ENCODE assay signal across 30 cellular contexts in genomic region chr1:36555041-36555440, GRCh38.
"Had no signal": no experiment of that assay in that cellular context is flagged by ENCODE, and none has a peak within 500 bp of the region (broad histone marks: within the 10 kb centered on the region; RNA-seq: fewer than 3 reads in every experiment).

No MANE protein-coding gene starts in this region.

- ATAC-seq: activated CD8-positive, alpha-beta memory T cell treated with anti-CD3 and anti-CD28 coated beads, Interleukin-2, amount 10 ng/mL, durations not matched to agents 7 days and 5 days; activated naive CD4-positive, alpha-beta T cell treated with anti-CD3 and anti-CD28 coated beads, Interleukin-2, amount 50 U/mL, for 72 hours; activated T-cell treated with anti-CD3 and anti-CD28 coated beads, Interleukin-2, amount 50 U/mL, for 72 hours; activated T-helper 17 cell treated with anti-CD3 and anti-CD28 coated beads, Interleukin-2, amount 50 U/mL, for 72 hours had no signal

- DNase-seq: activated CD4-positive, alpha-beta memory T cell treated with anti-CD3 and anti-CD28 coated beads, Interleukin-2, amount 10 ng/mL, durations not matched to agents 7 days and 5 days; activated CD4-positive, alpha-beta T cell treated with anti-CD3 and anti-CD28 coated beads for 1 hour; activated CD4-positive, alpha-beta T cell treated with anti-CD3 and anti-CD28 coated beads for 48 hours; activated CD4-positive, CD25-positive, alpha-beta regulatory T cell; activated CD8-positive, alpha-beta memory T cell treated with anti-CD3 and anti-CD28 coated beads for 24 hours; activated CD8-positive, alpha-beta memory T cell treated with anti-CD3 and anti-CD28 coated beads, Interleukin-2, amount 10 ng/mL, durations not matched to agents 7 days and 5 days; activated gamma-delta T cell treated with Interleukin-2 at 50 U/mL for 16 hours; activated naive CD4-positive, alpha-beta T cell treated with anti-CD3 and anti-CD28 coated beads for 36 hours; activated T-cell treated with anti-CD3 and anti-CD28 coated beads, Interleukin-2, amount 50 U/mL, for 1 hour; activated T-cell treated with anti-CD3 and anti-CD28 coated beads, Interleukin-2, amount 50 U/mL, for 72 hours; amniotic stem cell; aorta; brain microvascular endothelial cell; Karpas-422; KBM-7; NCI-H1105; NCI-H1417 treated with DMSO at 0.1 percent for 48 hours; NCI-H1694; NCI-H1930; NCI-H2081 treated with DMSO at 0.1 percent for 48 hours; NCI-H226; NCI-H524 treated with DMSO at 0.1 percent for 48 hours; SHP77; SJCRH30; T1000; WERI-Rb-1 had no signal

- H3K9me3 Mint-ChIP-seq: activated CD4-positive, alpha-beta memory T cell treated with anti-CD3 and anti-CD28 coated beads, Interleukin-2, amount 10 ng/mL, durations not matched to agents 7 days and 5 days; activated naive CD4-positive, alpha-beta T cell treated with anti-CD3 and anti-CD28 coated beads for 36 hours; activated naive CD4-positive, alpha-beta T cell treated with anti-CD3 and anti-CD28 coated beads, Interleukin-2, amount 50 U/mL, for 72 hours; activated T-cell treated with anti-CD3 and anti-CD28 coated beads, Interleukin-2, amount 50 U/mL, for 72 hours; activated T-helper 17 cell treated with anti-CD3 and anti-CD28 coated beads, Interleukin-2, amount 50 U/mL, for 72 hours; IgD-negative memory B cell had no signal

- H3K27ac ChIP-seq: brain microvascular endothelial cell, SJCRH30, SK-N-MC, WERI-Rb-1 had no signal

- H3K27ac Mint-ChIP-seq: activated CD4-positive, alpha-beta memory T cell treated with anti-CD3 and anti-CD28 coated beads, Interleukin-2, amount 10 ng/mL, durations not matched to agents 7 days and 5 days; activated CD8-positive, alpha-beta memory T cell treated with anti-CD3 and anti-CD28 coated beads, Interleukin-2, amount 10 ng/mL, durations not matched to agents 7 days and 5 days; activated naive CD4-positive, alpha-beta T cell treated with anti-CD3 and anti-CD28 coated beads for 36 hours; activated naive CD4-positive, alpha-beta T cell treated with anti-CD3 and anti-CD28 coated beads, Interleukin-2, amount 50 U/mL, for 72 hours; activated T-cell treated with anti-CD3 and anti-CD28 coated beads, Interleukin-2, amount 50 U/mL, for 72 hours; activated T-helper 17 cell treated with anti-CD3 and anti-CD28 coated beads, Interleukin-2, amount 50 U/mL, for 72 hours had no signal

- H3K4me3 Mint-ChIP-seq: activated CD4-positive, alpha-beta memory T cell treated with anti-CD3 and anti-CD28 coated beads, Interleukin-2, amount 10 ng/mL, durations not matched to agents 7 days and 5 days; activated CD8-positive, alpha-beta memory T cell treated with anti-CD3 and anti-CD28 coated beads, Interleukin-2, amount 10 ng/mL, durations not matched to agents 7 days and 5 days; activated naive CD4-positive, alpha-beta T cell treated with anti-CD3 and anti-CD28 coated beads for 36 hours; activated T-cell treated with anti-CD3 and anti-CD28 coated beads, Interleukin-2, amount 50 U/mL, for 72 hours; activated T-helper 17 cell treated with anti-CD3 and anti-CD28 coated beads, Interleukin-2, amount 50 U/mL, for 72 hours; IgD-negative memory B cell had no signal

- H3K36me3 ChIP-seq: brain microvascular endothelial cell, SJCRH30, WERI-Rb-1 had no signal

- H3K36me3 Mint-ChIP-seq: activated CD8-positive, alpha-beta memory T cell treated with anti-CD3 and anti-CD28 coated beads, Interleukin-2, amount 10 ng/mL, durations not matched to agents 7 days and 5 days; activated naive CD4-positive, alpha-beta T cell treated with anti-CD3 and anti-CD28 coated beads, Interleukin-2, amount 50 U/mL, for 72 hours; IgD-negative memory B cell had no signal

- H3K4me1 ChIP-seq: SJCRH30 had no signal

- H3K4me1 Mint-ChIP-seq: activated CD4-positive, alpha-beta memory T cell treated with anti-CD3 and anti-CD28 coated beads, Interleukin-2, amount 10 ng/mL, durations not matched to agents 7 days and 5 days; activated CD8-positive, alpha-beta memory T cell treated with anti-CD3 and anti-CD28 coated beads, Interleukin-2, amount 10 ng/mL, durations not matched to agents 7 days and 5 days; activated T-helper 17 cell treated with anti-CD3 and anti-CD28 coated beads, Interleukin-2, amount 50 U/mL, for 72 hours had no signal

- H3K9me3 ChIP-seq: SJCRH30 had no signal

- H3K4me3 ChIP-seq: SJCRH30, SK-N-MC had no signal
